Comparison of ENCODE assay signal across 16 cellular contexts in the genomic region with DNA sequence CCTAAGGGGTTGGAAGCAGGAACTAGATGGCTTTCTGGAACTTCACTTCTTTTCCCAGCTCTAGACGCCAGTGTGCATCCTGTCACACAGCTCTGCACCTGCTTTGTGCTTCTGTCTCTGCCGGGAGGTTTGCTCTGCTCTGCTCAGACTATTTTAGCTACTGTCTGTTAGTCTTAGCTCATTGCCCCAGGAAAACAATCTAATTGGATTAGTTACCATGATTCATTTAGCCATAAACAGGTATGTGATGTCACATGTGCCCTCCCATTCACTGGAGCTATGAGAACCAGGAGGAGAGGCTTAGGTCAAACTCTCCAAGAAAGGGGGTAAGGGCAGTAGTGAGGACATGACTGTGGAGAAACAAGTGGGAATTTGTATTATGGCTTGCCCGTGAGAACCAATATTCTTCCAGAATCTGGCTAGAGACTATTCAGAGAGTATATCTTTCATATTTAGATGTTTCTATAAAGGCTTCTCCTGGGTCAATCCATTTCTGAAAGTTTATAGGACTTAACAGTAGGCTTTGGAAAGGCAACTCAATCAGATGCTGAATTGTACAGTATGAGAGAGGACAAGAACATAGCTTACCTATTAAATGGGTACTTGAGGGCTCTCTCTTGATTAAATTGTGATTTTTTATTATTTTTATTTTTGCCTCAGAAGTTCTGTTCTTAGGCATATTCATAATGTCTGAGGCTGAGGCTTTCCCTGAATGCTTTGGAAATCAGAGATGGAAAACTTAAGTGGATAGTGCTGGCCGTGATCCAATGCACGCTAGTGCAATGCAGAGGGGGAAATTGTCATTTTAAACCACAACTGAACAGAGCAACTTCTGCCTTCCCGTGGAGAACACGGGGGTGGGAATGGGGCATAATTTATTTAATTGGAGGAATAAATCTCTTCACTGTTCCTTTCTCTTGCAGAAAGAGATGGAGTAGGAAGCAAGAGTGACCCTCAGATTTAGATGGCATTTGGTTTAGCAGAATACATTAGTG. TPM values are rescaled to one million over a fixed set of nuclear protein-coding genes. Genes with fewer than 3 reads are reported as not detected.
DNase-seq lines count a peak whose midpoint lies in the region; ATAC-seq and TF ChIP-seq lines count a peak whose summit lies in the region.
"Had no signal": no experiment of that assay in that cellular context is flagged by ENCODE, and none has a peak within 500 bp of the region (broad histone marks: within the 10 kb centered on the region; RNA-seq: fewer than 3 reads in every experiment).

No MANE protein-coding gene starts in this region.

- CTCF ChIA-PET in activated naive CD4-positive, alpha-beta T cell treated with anti-CD3 and anti-CD28 coated beads, Interleukin-2, amount 10 ng/mL, durations not matched to agents 7 days and 5 days (lab: Charles Lee), result no interaction called here

- H3K4me1 Mint-ChIP-seq in brain, result peaks cover 39% of the 10 kb centered on the region
- no peaks in the 10 kb centered on the region for H3K4me1 Mint-ChIP-seq in activated naive CD4-positive, alpha-beta T cell treated with anti-CD3 and anti-CD28 coated beads, Interleukin-2, amount 10 ng/mL, durations not matched to agents 7 days and 5 days
- H3K4me1 Mint-ChIP-seq: T-helper 17 cell had no signal

- H3K9me3 Mint-ChIP-seq in brain, result no peaks in the 10 kb centered on the region
- H3K9me3 Mint-ChIP-seq in activated naive CD4-positive, alpha-beta T cell treated with anti-CD3 and anti-CD28 coated beads, Interleukin-2, amount 10 ng/mL, durations not matched to agents 7 days and 5 days, result no peaks in the 10 kb centered on the region
- H3K9me3 Mint-ChIP-seq: activated CD4-positive, alpha-beta memory T cell treated with anti-CD3 and anti-CD28 coated beads for 36 hours; activated naive CD4-positive, alpha-beta T cell treated with anti-CD3 and anti-CD28 coated beads, Interleukin-2, amount 50 U/mL, for 72 hours; nephron progenitor cell; type B pancreatic cell had no signal

- ATAC-seq in GM18858 (IDR thresholded peaks at IDR 0.05; ENCODE audit: unreplicated experiment) (no peak), HG02623 (IDR thresholded peaks at IDR 0.05; ENCODE audit: unreplicated experiment) (no peak)
- ATAC-seq: A549; activated naive CD4-positive, alpha-beta T cell treated with anti-CD3 and anti-CD28 coated beads, Interleukin-2, amount 50 U/mL, for 72 hours; T-helper 17 cell had no signal

- H3K27ac Mint-ChIP-seq in brain, result peak overlapping the region in 3 of 5 experiments; percentile 8 to 20 (median 17)
- no peak overlapping the region for H3K27ac Mint-ChIP-seq in activated naive CD4-positive, alpha-beta T cell treated with anti-CD3 and anti-CD28 coated beads, Interleukin-2, amount 10 ng/mL, durations not matched to agents 7 days and 5 days
- H3K27ac Mint-ChIP-seq: activated CD4-positive, alpha-beta memory T cell treated with anti-CD3 and anti-CD28 coated beads for 36 hours; activated naive CD4-positive, alpha-beta T cell treated with anti-CD3 and anti-CD28 coated beads, Interleukin-2, amount 50 U/mL, for 72 hours; nephron progenitor cell; T-helper 17 cell; type B pancreatic cell had no signal

- no peaks in the 10 kb centered on the region for H3K36me3 Mint-ChIP-seq in brain
- H3K36me3 Mint-ChIP-seq in activated naive CD4-positive, alpha-beta T cell treated with anti-CD3 and anti-CD28 coated beads, Interleukin-2, amount 10 ng/mL, durations not matched to agents 7 days and 5 days, result no peaks in the 10 kb centered on the region
- H3K36me3 Mint-ChIP-seq: activated CD4-positive, alpha-beta memory T cell treated with anti-CD3 and anti-CD28 coated beads for 36 hours; activated naive CD4-positive, alpha-beta T cell treated with anti-CD3 and anti-CD28 coated beads, Interleukin-2, amount 50 U/mL, for 72 hours; type B pancreatic cell had no signal

- DNase-seq in NCI-H187 (lab: John Stamatoyannopoulos, UW) (peak; percentile 8 to 10), NCI-H187 treated with DMSO at 0.1 percent for 48 hours (lab: John Stamatoyannopoulos, UW) (no peak), NCI-H2029 treated with DMSO at 0.1 percent for 48 hours (lab: John Stamatoyannopoulos, UW) (peak; percentile 23), renal cortical epithelial cell (ENCODE audit: low read depth) (peak; percentile 77)
- no peak for DNase-seq in activated naive CD4-positive, alpha-beta T cell treated with anti-CD3 and anti-CD28 coated beads, Interleukin-2, amount 10 ng/mL, durations not matched to agents 7 days and 5 days
- DNase-seq: activated CD4-positive, alpha-beta memory T cell treated with anti-CD3 and anti-CD28 coated beads for 36 hours; Karpas-422; nephron progenitor cell; spleen; T-helper 17 cell had no signal

- H3K4me3 Mint-ChIP-seq in brain, result peak overlapping the region in 1 of 5 experiments; percentile 17
- no peak overlapping the region for H3K4me3 Mint-ChIP-seq in activated naive CD4-positive, alpha-beta T cell treated with anti-CD3 and anti-CD28 coated beads, Interleukin-2, amount 10 ng/mL, durations not matched to agents 7 days and 5 days
- H3K4me3 Mint-ChIP-seq: activated CD4-positive, alpha-beta memory T cell treated with anti-CD3 and anti-CD28 coated beads for 36 hours; nephron progenitor cell; T-helper 17 cell; type B pancreatic cell had no signal

- no peaks in the 10 kb centered on the region for H3K27me3 Mint-ChIP-seq in brain
- peaks cover 25% of the 10 kb centered on the region for H3K27me3 Mint-ChIP-seq in activated naive CD4-positive, alpha-beta T cell treated with anti-CD3 and anti-CD28 coated beads, Interleukin-2, amount 10 ng/mL, durations not matched to agents 7 days and 5 days
- H3K27me3 Mint-ChIP-seq: activated CD4-positive, alpha-beta memory T cell treated with anti-CD3 and anti-CD28 coated beads for 36 hours; type B pancreatic cell had no signal

- TF ChIP-seq CTCF in brain (conservative IDR thresholded peaks at IDR 0.05), result no peak

RNA-seq across cellular contexts. Expression of gene NREP, which starts 22.6 kb away (rescaled TPM):
- 283 TPM for polyA plus RNA-seq in brain (ENCODE audit: insufficient read depth, low read depth, low replicate concordance)
- 50.5 and 85.8 TPM in 2 replicates for total RNA-seq in renal cortical epithelial cell

Comparison
In these comparisons a context has a peak if more than half of its experiments do, and no peak if none do; other contexts are left out.
1. DNase-seq: peak in NCI-H187 (2 of 2), NCI-H2029 treated with DMSO at 0.1 percent for 48 hours (single experiment) and renal cortical epithelial cell (single experiment); none in NCI-H187 treated with DMSO at 0.1 percent for 48 hours (single experiment) and activated naive CD4-positive, alpha-beta T cell treated with anti-CD3 and anti-CD28 coated beads, Interleukin-2, amount 10 ng/mL, durations not matched to agents 7 days and 5 days (single experiment).